1 cellular context compared by ENCODE assay signal in genomic region chr17:28907052-28907438, GRCh38.
TF ChIP-seq lines count a peak whose summit lies in the region.

No MANE protein-coding gene starts in this region.

TF ChIP-seq in H1, 55 proteins besides CTCF, POLR2A, EP300 and RAD21:
- TF ChIP-seq TEAD4 (IDR thresholded peaks at IDR 0.05; ENCODE audit: low read depth, low read length) = no peak
